ENCODE assay signal across 13 cellular contexts in the genomic region with DNA sequence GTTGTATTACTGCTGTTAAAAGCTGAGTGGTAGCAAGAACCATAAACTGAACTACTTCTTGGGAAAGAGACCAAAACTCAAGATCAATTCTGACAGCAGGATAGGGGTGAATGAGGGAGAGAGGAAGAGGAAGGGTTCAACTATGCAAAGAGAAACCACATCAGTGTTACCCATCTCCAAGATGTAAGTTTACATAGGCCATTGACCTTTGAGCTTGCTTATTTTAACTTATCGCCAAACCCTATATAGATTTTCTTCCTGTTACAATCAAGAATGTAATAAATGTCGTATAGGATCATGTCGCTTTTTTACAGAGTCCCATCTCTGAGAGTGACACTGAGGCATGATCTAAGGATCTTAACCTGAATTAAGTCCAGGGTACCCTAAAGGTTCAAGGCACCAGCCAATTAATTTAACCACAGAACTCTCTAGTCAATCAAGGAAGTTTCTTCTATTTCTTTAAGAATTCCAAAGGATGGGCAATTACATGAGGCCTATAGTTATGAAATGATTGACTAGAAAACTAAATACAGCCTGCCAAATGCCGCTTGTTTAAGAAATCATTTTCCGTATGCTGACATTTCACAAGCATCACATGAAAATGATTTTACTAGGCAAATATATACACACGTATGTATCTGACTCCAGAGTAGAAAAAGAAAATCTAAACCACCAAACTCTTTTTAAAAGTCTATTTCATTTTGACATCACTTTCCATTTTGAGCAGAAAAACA. TPM values are rescaled to one million over a fixed set of nuclear protein-coding genes. Genes with fewer than 3 reads are reported as not detected.
A peak's percentile ranks its signal among the peaks of the same experiment; 100 is the strongest.
DNase-seq lines count a peak whose midpoint lies in the region; ATAC-seq, FAIRE-seq and TF ChIP-seq lines count a peak whose summit lies in the region.
"Had no signal": no experiment of that assay in that cellular context is flagged by ENCODE, and none has a peak within 500 bp of the region (broad histone marks: within the 10 kb centered on the region; RNA-seq: fewer than 3 reads in every experiment).

No MANE protein-coding gene starts in this region.

- H3K9me3 ChIP-seq in right lobe of liver: no peaks in the 10 kb centered on the region
- no peaks in the 10 kb centered on the region for H3K9me3 ChIP-seq in stomach smooth muscle (ENCODE audit: control insufficient read depth in 2 of 2, low read length in 2 of 2)

- H3K27ac ChIP-seq in right lobe of liver (peak overlapping the region; percentile 79 to 89 (median 85)), stomach smooth muscle (ENCODE audit: low read length) (peak overlapping the region; percentile 66)

- H3K4me3 ChIP-seq in right lobe of liver (no peak overlapping the region), stomach smooth muscle (ENCODE audit: low read length in 2 of 2) (peak overlapping the region in 1 of 2 donors; percentile 50)

- H3K27me3 ChIP-seq in right lobe of liver (no peaks in the 10 kb centered on the region), stomach smooth muscle (ENCODE audit: control insufficient read depth in 1 of 2, insufficient read depth in 2 of 2, low read length in 2 of 2) (no peaks in the 10 kb centered on the region)

- H3K4me1 Mint-ChIP-seq in chondrocyte (ENCODE audit: low read depth): peaks cover 100% of the 10 kb centered on the region
- H3K4me1 Mint-ChIP-seq: CD4-positive, alpha-beta memory T cell; immature natural killer cell had no signal

- H3K36me3 ChIP-seq in right lobe of liver (peaks cover 6 to 32% (median 19%) of the 10 kb centered on the region in 4 donors), stomach smooth muscle (ENCODE audit: control insufficient read depth in 2 of 2, insufficient read depth in 2 of 2, low read length in 2 of 2) (peaks cover 12 to 28% of the 10 kb centered on the region in 2 donors)

- TF ChIP-seq POLR2A in right lobe of liver (IDR thresholded peaks at IDR 0.05): no peak

- H3K9ac ChIP-seq in stomach smooth muscle (ENCODE audit: low read length in 2 of 2): peak overlapping the region in 1 of 2 donors; percentile 36

- H3K4me3 Mint-ChIP-seq in chondrocyte (ENCODE audit: unreplicated experiment): peak overlapping the region; percentile 31
- H3K4me3 Mint-ChIP-seq: CD4-positive, alpha-beta memory T cell; immature natural killer cell; nephron had no signal

- ATAC-seq in right lobe of liver (no peak), HG03135 (IDR thresholded peaks at IDR 0.05; ENCODE audit: unreplicated experiment) (no peak), GM19351 (IDR thresholded peaks at IDR 0.05; ENCODE audit: unreplicated experiment) (no peak), GM19397 (IDR thresholded peaks at IDR 0.05; ENCODE audit: unreplicated experiment) (no peak)

- H3K27me3 Mint-ChIP-seq in chondrocyte (ENCODE audit: low read depth): no peaks in the 10 kb centered on the region
- H3K27me3 Mint-ChIP-seq: CD4-positive, alpha-beta memory T cell had no signal

- peaks cover 0 to 46% (median 22%) of the 10 kb centered on the region in 4 donors for H3K4me1 ChIP-seq in right lobe of liver
- peaks cover 33% of the 10 kb centered on the region for H3K4me1 ChIP-seq in stomach smooth muscle (ENCODE audit: control insufficient read depth, insufficient read depth, low read length)

- peaks cover 48% of the 10 kb centered on the region for H3K36me3 Mint-ChIP-seq in chondrocyte (ENCODE audit: low read depth)
- H3K36me3 Mint-ChIP-seq: CD4-positive, alpha-beta memory T cell; immature natural killer cell had no signal

- peak overlapping the region; percentile 98 for H3K27ac Mint-ChIP-seq in chondrocyte (ENCODE audit: unreplicated experiment)
- H3K27ac Mint-ChIP-seq: CD4-positive, alpha-beta memory T cell; immature natural killer cell had no signal

- TF ChIP-seq CTCF in chondrocyte (IDR thresholded peaks at IDR 0.05) (no peak), right lobe of liver (IDR thresholded peaks at IDR 0.05) (no peak), D721Med (IDR thresholded peaks at IDR 0.05; ENCODE audit: insufficient read depth, missing control alignments) (no peak)

- FAIRE-seq in D721Med (lab: Jason Lieb, UNC): no peak

- 35% methylated on average over 6 of the region's 6 CpGs for WGBS in right lobe of liver (ENCODE audit: insufficient coverage, low coverage, low lambda C conversion rate, missing lambda C conversion rate)

- H3K9me3 Mint-ChIP-seq in chondrocyte (ENCODE audit: low read depth): no peaks in the 10 kb centered on the region
- H3K9me3 Mint-ChIP-seq: nephron had no signal

- DNase-seq in HT-29 (ENCODE audit: low spot score) (peak; percentile 63), chondrocyte (ENCODE audit: low spot score) (no peak), right lobe of liver (no peak), D721Med (ENCODE audit: insufficient read length, low spot score) (no peak)
- DNase-seq: amygdala; CD4-positive, alpha-beta memory T cell; immature natural killer cell; NCI-H510A had no signal

- intact Hi-C loops in right lobe of liver (cut with DNase I): no loop called here

RNA-seq across cellular contexts. Expression of gene RND3, which starts 11.8 kb away (rescaled TPM):
- total RNA-seq in HT-29 (2014; rRNA removed; shearing (Covaris generic)): 48.0 and 63.4 TPM in 2 replicates
- total RNA-seq in chondrocyte: 65.1 to 125 TPM (median 124 TPM) in 3 replicates
- total RNA-seq in right lobe of liver: 10 to 100 TPM; 20.0 to 70.5 (median 36.8) TPM
- total RNA-seq: CD4-positive, alpha-beta memory T cell had no signal
